ENCODE assay signal across 8 cellular contexts in the genomic region with DNA sequence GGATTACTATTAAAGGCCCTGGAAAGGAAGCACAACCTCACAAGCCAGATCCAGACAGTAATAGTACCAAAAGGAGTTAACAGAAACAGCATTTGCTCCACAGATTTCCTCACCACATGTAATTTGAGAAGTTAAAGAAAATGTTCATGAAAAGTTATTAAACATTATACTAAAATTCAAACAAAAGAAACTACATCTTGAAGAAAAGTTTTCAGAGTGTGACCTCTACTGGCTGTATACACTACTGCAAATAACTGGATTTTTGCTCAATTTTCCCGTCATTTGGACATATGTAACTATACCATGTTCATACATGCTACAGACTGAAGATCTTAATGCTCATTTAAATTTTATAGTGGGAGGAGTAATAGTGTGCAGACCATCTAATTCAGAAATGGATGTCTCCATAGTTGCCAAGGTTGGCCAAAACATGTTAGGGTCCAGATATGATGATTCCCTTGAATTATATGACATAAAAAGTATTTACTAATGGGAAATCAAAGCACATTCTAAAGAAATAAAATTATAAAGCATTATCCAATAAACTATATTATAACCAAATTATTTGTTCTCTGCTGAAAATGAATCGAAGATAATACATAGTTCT. TPM values are rescaled to one million over a fixed set of nuclear protein-coding genes. Genes with fewer than 3 reads are reported as not detected.
DNase-seq lines count a peak whose midpoint lies in the region; ATAC-seq and TF ChIP-seq lines count a peak whose summit lies in the region.

No MANE protein-coding gene starts in this region.

- CTCF ChIA-PET in Panc1 (lab: Charles Lee), result no interaction called here

- H3K9me3 Mint-ChIP-seq in activated naive CD4-positive, alpha-beta T cell treated with anti-CD3 and anti-CD28 coated beads, Interleukin-2, amount 50 U/mL, for 72 hours, result no peaks in the 10 kb centered on the region

- BruUV-seq in Panc1 (replicated peaks; lab: Mats Ljungman, UMichigan), result TSS peak; percentile 0

- 67 to 81% methylated on average over 2 of the region's 2 CpGs for WGBS in thyroid gland, 2 donors

- in situ Hi-C loops in ACHN (cut with HindIII; ENCODE audit: low pct_ligation_motif_present, low pct_unique_long_range_greater_than_20kb, low sequenced_read_pairs), result no loop called here
- in situ Hi-C loops in GM13977 (cut with MboI; ENCODE audit: low pct_unique_long_range_greater_than_20kb, low sequenced_read_pairs, unreplicated experiment), result loop anchor here (10.0 to 25.0 kb wide), 2 partner anchors 171 to 956 kb away; a partner anchor contains a TSS
- in situ Hi-C loops in Panc1 (cut with HindIII; ENCODE audit: low pct_unique_long_range_greater_than_20kb, low sequenced_read_pairs), result no loop called here

- peaks cover 8 to 13% of the 10 kb centered on the region in 2 donors for H3K36me3 Mint-ChIP-seq in activated naive CD4-positive, alpha-beta T cell treated with anti-CD3 and anti-CD28 coated beads, Interleukin-2, amount 50 U/mL, for 72 hours

- TF ChIP-seq CTCF in GM13977 (IDR thresholded peaks at IDR 0.05; ENCODE audit: extremely low read depth, insufficient read depth, missing control alignments) (peak; percentile 54), Panc1 (IDR thresholded peaks at IDR 0.05) (peak; percentile 73; the same call in 1 of the 2 replicates), fibroblast of lung (conservative IDR thresholded peaks at IDR 0.05 in 1 of 2, IDR thresholded peaks at IDR 0.05 in 1 of 2; ENCODE audit: low read depth in 1 of 2, low read length in 2 of 2) (peak; percentile 41 to 72), thyroid gland (IDR thresholded peaks at IDR 0.05) (peak in 4 of 6 experiments; percentile 19 to 58 (median 43))

- H3K36me3 ChIP-seq in Panc1 (ENCODE audit: control insufficient read depth, insufficient read depth, low read length), result peaks cover 53% of the 10 kb centered on the region
- H3K36me3 ChIP-seq in fibroblast of lung (ENCODE audit: control insufficient read depth, insufficient read depth, low read length), result peaks cover 4% of the 10 kb centered on the region
- peaks cover 8 to 18% of the 10 kb centered on the region in 2 donors for H3K36me3 ChIP-seq in thyroid gland

- TF ChIP-seq POLR2A in thyroid gland (IDR thresholded peaks at IDR 0.05), result no peak

- peaks cover 48% of the 10 kb centered on the region for H3K79me2 ChIP-seq in fibroblast of lung (ENCODE audit: control insufficient read depth, insufficient read depth, low read length)

- peak overlapping the region; percentile 100 for H3K27ac ChIP-seq in Panc1 (ENCODE audit: low read length)
- H3K27ac ChIP-seq in fibroblast of lung (ENCODE audit: insufficient read depth, low read length), result no peak overlapping the region
- no peak overlapping the region for H3K27ac ChIP-seq in thyroid gland

- no peak for ATAC-seq in Panc1
- no peak for ATAC-seq in activated naive CD4-positive, alpha-beta T cell treated with anti-CD3 and anti-CD28 coated beads, Interleukin-2, amount 50 U/mL, for 72 hours

- no peak overlapping the region for H2AFZ ChIP-seq in fibroblast of lung (ENCODE audit: low read length)

- no peak overlapping the region for H3K9ac ChIP-seq in fibroblast of lung (ENCODE audit: insufficient read depth, low read length)

- DNase-seq in ACHN, result peak; percentile 64
- DNase-seq in GM13977 (ENCODE audit: low spot score), result no peak
- DNase-seq in Panc1 (ENCODE audit: low read depth, low spot score), result no peak
- DNase-seq in fibroblast of lung (ENCODE audit: low read depth in 2 of 2), result peak in 1 of 2 donors; percentile 79
- no peak for DNase-seq in thyroid gland
- DNase-seq in activated naive CD4-positive, alpha-beta T cell treated with anti-CD3 and anti-CD28 coated beads, Interleukin-2, amount 50 U/mL, for 72 hours (ENCODE audit: low spot score in 2 of 2), result no peak
- no peak for DNase-seq in T-helper 9 cell
- no peak for DNase-seq in DMS153 treated with DMSO at 0.1 percent for 48 hours (lab: John Stamatoyannopoulos, UW; ENCODE audit: unreplicated experiment)

- POLR2A ChIA-PET in Panc1 (lab: Charles Lee), result no interaction called here

- H3K9me3 ChIP-seq in Panc1 (ENCODE audit: control insufficient read depth, insufficient read depth, low read depth, low read length) (no peaks in the 10 kb centered on the region), fibroblast of lung (ENCODE audit: control insufficient read depth, insufficient read depth, low read depth, low read length) (no peaks in the 10 kb centered on the region), thyroid gland (no peaks in the 10 kb centered on the region)

- intact Hi-C loops in Panc1 (cut with micrococcal nuclease; ENCODE audit: unreplicated experiment) (no loop called here), thyroid gland (cut with DNase I) (no loop called here)

- no peaks in the 10 kb centered on the region for H3K27me3 ChIP-seq in Panc1 (ENCODE audit: control insufficient read depth, insufficient read depth, low read length)
- H3K27me3 ChIP-seq in fibroblast of lung (ENCODE audit: control insufficient read depth, insufficient read depth, low read length), result no peaks in the 10 kb centered on the region
- H3K27me3 ChIP-seq in thyroid gland, result no peaks in the 10 kb centered on the region

- H3K4me1 ChIP-seq in Panc1 (ENCODE audit: control insufficient read depth, insufficient read depth, low read length) (peaks cover 31% of the 10 kb centered on the region), fibroblast of lung (ENCODE audit: control insufficient read depth, extremely low read depth, insufficient read depth, low read length) (peaks cover 8% of the 10 kb centered on the region), thyroid gland (peaks cover 10 to 11% of the 10 kb centered on the region in 2 donors)

- no peak overlapping the region for H3K4me3 ChIP-seq in Panc1 (ENCODE audit: low read depth in 2 of 2, low read length in 2 of 2)
- H3K4me3 ChIP-seq in fibroblast of lung (replicated peaks in 1 of 4; ENCODE audit: control extremely low read depth in 1 of 4, insufficient read depth in 1 of 4, low read depth in 3 of 4, low read length in 4 of 4), result no peak overlapping the region
- H3K4me3 ChIP-seq in thyroid gland (replicated peaks in 1 of 3), result no peak overlapping the region

- H3K4me2 ChIP-seq in fibroblast of lung (ENCODE audit: extremely low read depth, insufficient read depth, low read length), result no peak overlapping the region

- no peaks in the 10 kb centered on the region for H4K20me1 ChIP-seq in fibroblast of lung (ENCODE audit: control insufficient read depth, extremely low read depth, insufficient read depth, low read length)

- H3K27ac Mint-ChIP-seq in activated naive CD4-positive, alpha-beta T cell treated with anti-CD3 and anti-CD28 coated beads, Interleukin-2, amount 50 U/mL, for 72 hours, result no peak overlapping the region

RNA-seq across cellular contexts. Expression of a gene that starts 5.6 kb away (rescaled TPM):
- 161 TPM for total RNA-seq in Panc1 (2021; ENCODE audit: unreplicated experiment)
- 60.4 TPM for polyA plus RNA-seq in Panc1 (2012; ENCODE audit: insufficient read length)
- total RNA-seq in fibroblast of lung, result 36.5 and 46.9 TPM in 2 replicates
- polyA plus RNA-seq in fibroblast of lung, result 49.7 and 63.6 TPM in 2 replicates
- polyA plus RNA-seq in fibroblast of lung (2012), result 32.0 and 42.3 TPM in 2 replicates
- 0.08 and 0.37 TPM in 2 replicates for polyA minus RNA-seq in fibroblast of lung (ENCODE audit: low replicate concordance)
- total RNA-seq in thyroid gland, result 10 to 100 TPM; 32.0 to 52.8 (median 44.1) TPM
- 100 to 1,000 TPM; 100 to 149 TPM for total RNA-seq in activated naive CD4-positive, alpha-beta T cell treated with anti-CD3 and anti-CD28 coated beads, Interleukin-2, amount 50 U/mL, for 72 hours

RNA-seq across cellular contexts. Expression of a gene that starts 25.3 kb away (rescaled TPM):
- total RNA-seq in Panc1 (2021; ENCODE audit: unreplicated experiment) (11.5 TPM), fibroblast of lung (36.0 and 59.8 TPM in 2 replicates), thyroid gland (10 to 100 TPM in 2 of 4 donors, 1 to 10 TPM in 2; 5.5 to 15.7 (median 11.3) TPM)
- polyA plus RNA-seq in Panc1 (2012; ENCODE audit: insufficient read length), result 9.7 TPM
- 186 and 245 TPM in 2 replicates for polyA plus RNA-seq in fibroblast of lung
- polyA plus RNA-seq in fibroblast of lung (2012), result 109 and 145 TPM in 2 replicates
- 52.4 and 58.4 TPM in 2 replicates for polyA minus RNA-seq in fibroblast of lung (ENCODE audit: low replicate concordance)
- total RNA-seq in activated naive CD4-positive, alpha-beta T cell treated with anti-CD3 and anti-CD28 coated beads, Interleukin-2, amount 50 U/mL, for 72 hours, result 10 to 100 TPM in 1 of 2 donors, 1 to 10 TPM in 1; 3.5 to 10.3 TPM
